ENCODE assay signal across 11 cellular contexts in genomic region chr16:27862953-27863352, GRCh38.
"Had no signal": no experiment of that assay in that cellular context is flagged by ENCODE, and none has a peak within 500 bp of the region (broad histone marks: within the 10 kb centered on the region; RNA-seq: fewer than 3 reads in every experiment).

No MANE protein-coding gene starts in this region.

- H3K4me3 ChIP-seq: GM23248, GM23338, HAP-1 had no signal

- DNase-seq: GM23248, GOT3, H7, H9, HCEC 1CT, HFFc6 had no signal

- H3K27ac ChIP-seq: GM23248 had no signal

- H3K9ac ChIP-seq: GM23248 had no signal

- H2AFZ ChIP-seq: GM23248, GM23338 had no signal

- ATAC-seq: GM23338, HCT116 had no signal

- H3K4me1 ChIP-seq: HAP-1 had no signal

- H3K36me3 ChIP-seq: HAP-1 had no signal

- FAIRE-seq: H1, H54 had no signal

- H3K4me2 ChIP-seq: GM23338 had no signal
